Comparison of ENCODE assay signal across 10 cellular contexts in the genomic region with DNA sequence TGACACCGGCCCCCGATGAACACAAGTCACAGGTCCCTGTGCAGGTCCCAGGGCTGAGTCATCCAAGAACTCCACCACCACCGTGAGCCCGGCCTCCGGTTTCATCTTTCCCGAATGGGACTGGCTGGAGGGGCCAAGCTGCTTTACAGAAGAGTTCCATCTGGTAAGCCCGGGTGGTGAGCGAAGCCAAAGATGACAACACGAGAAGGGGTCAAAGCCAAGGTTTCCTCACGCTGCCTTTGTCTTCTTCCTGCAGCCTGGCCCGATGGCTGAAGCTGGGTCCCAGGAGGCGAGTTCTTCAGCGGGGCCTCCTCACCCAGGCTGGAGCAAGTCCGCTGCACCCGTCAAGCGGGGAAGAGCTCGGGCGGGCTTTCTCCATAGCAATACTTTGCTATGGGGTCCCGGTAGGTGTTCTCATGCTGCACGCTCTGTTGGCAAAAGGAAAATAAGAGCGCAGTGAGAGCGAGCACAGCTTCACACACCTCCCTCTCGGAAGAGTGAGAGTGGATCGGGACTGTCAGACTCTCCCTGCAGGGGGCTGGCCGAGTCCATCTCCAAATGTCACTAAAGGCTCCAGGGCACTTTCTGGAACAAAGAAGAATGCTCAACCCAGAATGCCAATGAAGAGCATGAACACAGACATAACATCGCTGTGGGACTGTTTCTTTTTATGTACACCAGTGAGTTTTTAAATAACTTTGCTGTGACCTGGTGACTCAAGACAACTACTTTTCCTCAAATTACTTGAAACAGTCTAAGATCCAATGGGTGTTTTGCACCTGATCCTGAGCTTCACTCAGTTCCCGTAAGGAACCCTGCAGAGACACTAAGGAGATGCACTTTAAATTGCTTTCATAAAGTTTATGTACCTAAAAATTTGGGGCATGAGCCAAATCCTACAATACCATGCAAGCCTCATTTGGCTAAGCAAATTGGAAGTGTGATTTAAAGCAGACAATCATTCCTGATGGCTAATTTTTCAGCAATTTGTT. TPM values are rescaled to one million over a fixed set of nuclear protein-coding genes. Genes with fewer than 3 reads are reported as not detected.
DNase-seq lines count a peak whose midpoint lies in the region; ATAC-seq and TF ChIP-seq lines count a peak whose summit lies in the region.
"Had no signal": no experiment of that assay in that cellular context is flagged by ENCODE, and none has a peak within 500 bp of the region (broad histone marks: within the 10 kb centered on the region; RNA-seq: fewer than 3 reads in every experiment).

No MANE protein-coding gene starts in this region.

- no peak overlapping the region for H3K14ac ChIP-seq in trophoblast cell (ENCODE audit: low read length)

- no peak overlapping the region for H3K4ac ChIP-seq in trophoblast cell (ENCODE audit: low read depth, low read length)

- H3K79me2 ChIP-seq in trophoblast cell (ENCODE audit: control insufficient read depth, insufficient read depth, low read length, poor library complexity) = peaks cover 2% of the 10 kb centered on the region

- H3K9me3 ChIP-seq in trophoblast cell (ENCODE audit: insufficient read depth, low read depth, low read length) = no peaks in the 10 kb centered on the region

- WGBS in trophoblast cell (ENCODE audit: extremely low coverage, insufficient coverage, insufficient read length) = no CpG with 5 or more reads among the region's 27 CpGs

- peaks cover 37% of the 10 kb centered on the region for H3K4me1 Mint-ChIP-seq in HFFc6 (ENCODE audit: low read depth)
- H3K4me1 Mint-ChIP-seq in chondrocyte (ENCODE audit: low read depth) = peaks cover 43% of the 10 kb centered on the region
- peaks cover 5% of the 10 kb centered on the region for H3K4me1 Mint-ChIP-seq in stimulated activated naive CD8-positive, alpha-beta T cell treated with anti-CD3 and anti-CD28 coated beads, Interleukin-15, amount 100 ng/mL, for 72 hours
- H3K4me1 Mint-ChIP-seq in activated T-helper 1 cell treated with anti-CD3 and anti-CD28 coated beads, Interleukin-12 subunit alpha, Interleukin-12 subunit beta, Interleukin-2, Interleukin-4 antibody, amounts not matched to agents 30 ng/mL and 10 ng/mL and 1 ng/mL, durations not matched to agents 14 hours and 24 hours and 36 hours (ENCODE audit: low read depth) = peaks cover 7% of the 10 kb centered on the region

- no peaks in the 10 kb centered on the region for H3K27me3 ChIP-seq in trophoblast cell (ENCODE audit: insufficient read depth, low read length)

- no peak overlapping the region for H2AFZ ChIP-seq in trophoblast cell (ENCODE audit: insufficient read depth, low read length, poor library complexity)

- H3K9ac ChIP-seq in trophoblast cell (ENCODE audit: low read length) = no peak overlapping the region

- H3K36me3 Mint-ChIP-seq in HFFc6 (ENCODE audit: low read depth) = peaks cover 13% of the 10 kb centered on the region
- peaks cover 20% of the 10 kb centered on the region for H3K36me3 Mint-ChIP-seq in chondrocyte (ENCODE audit: low read depth)
- peaks cover 32% of the 10 kb centered on the region for H3K36me3 Mint-ChIP-seq in activated T-helper 1 cell treated with anti-CD3 and anti-CD28 coated beads, Interleukin-12 subunit alpha, Interleukin-12 subunit beta, Interleukin-2, Interleukin-4 antibody, amounts not matched to agents 30 ng/mL and 10 ng/mL and 1 ng/mL, durations not matched to agents 14 hours and 24 hours and 36 hours (ENCODE audit: low read depth)

- no peak overlapping the region for H2BK120ac ChIP-seq in trophoblast cell (ENCODE audit: insufficient read depth, low read length, poor library complexity)

- H2AK5ac ChIP-seq in trophoblast cell (ENCODE audit: low read length) = no peak overlapping the region

- no peak for ATAC-seq in stimulated activated naive CD8-positive, alpha-beta T cell treated with anti-CD3 and anti-CD28 coated beads, Interleukin-15, amount 100 ng/mL, for 72 hours

- H3K18ac ChIP-seq in trophoblast cell (ENCODE audit: low read length) = no peak overlapping the region

- no peaks in the 10 kb centered on the region for H3K4me1 ChIP-seq in trophoblast cell (ENCODE audit: control insufficient read depth in 1 of 2, insufficient read depth in 2 of 2, low read length in 2 of 2)

- H3K27ac Mint-ChIP-seq in HFFc6 (peak overlapping the region; percentile 58; the same call in 1 of the 2 replicates), chondrocyte (ENCODE audit: unreplicated experiment) (peak overlapping the region; percentile 82)
- peak overlapping the region in 1 of 2 donors; percentile 61 for H3K27ac Mint-ChIP-seq in stimulated activated naive CD8-positive, alpha-beta T cell treated with anti-CD3 and anti-CD28 coated beads, Interleukin-15, amount 100 ng/mL, for 72 hours
- no peak overlapping the region for H3K27ac Mint-ChIP-seq in activated T-helper 1 cell treated with anti-CD3 and anti-CD28 coated beads, Interleukin-12 subunit alpha, Interleukin-12 subunit beta, Interleukin-2, Interleukin-4 antibody, amounts not matched to agents 30 ng/mL and 10 ng/mL and 1 ng/mL, durations not matched to agents 14 hours and 24 hours and 36 hours

- H3K27me3 Mint-ChIP-seq in HFFc6 (ENCODE audit: insufficient read depth) (no peaks in the 10 kb centered on the region), chondrocyte (ENCODE audit: low read depth) (no peaks in the 10 kb centered on the region)
- H3K27me3 Mint-ChIP-seq in stimulated activated naive CD8-positive, alpha-beta T cell treated with anti-CD3 and anti-CD28 coated beads, Interleukin-15, amount 100 ng/mL, for 72 hours = no peaks in the 10 kb centered on the region
- no peaks in the 10 kb centered on the region for H3K27me3 Mint-ChIP-seq in activated T-helper 1 cell treated with anti-CD3 and anti-CD28 coated beads, Interleukin-12 subunit alpha, Interleukin-12 subunit beta, Interleukin-2, Interleukin-4 antibody, amounts not matched to agents 30 ng/mL and 10 ng/mL and 1 ng/mL, durations not matched to agents 14 hours and 24 hours and 36 hours (ENCODE audit: insufficient read depth)

- H3K27ac ChIP-seq in trophoblast cell (ENCODE audit: low read depth, low read length) = no peak overlapping the region

- no peak overlapping the region for H2BK5ac ChIP-seq in trophoblast cell (ENCODE audit: low read depth, low read length, poor library complexity)

- no peak overlapping the region for H4K8ac ChIP-seq in trophoblast cell (ENCODE audit: low read depth, low read length)

- no peak overlapping the region for H4K91ac ChIP-seq in trophoblast cell (ENCODE audit: low read depth, low read length)

- H2BK12ac ChIP-seq in trophoblast cell (ENCODE audit: low read length) = no peak overlapping the region

- no peak for DNase-seq in HFFc6
- no peak for DNase-seq in chondrocyte (ENCODE audit: low spot score)
- DNase-seq in left kidney (ENCODE audit: low read depth, low spot score) = peak; percentile 91
- DNase-seq in stromal cell of bone marrow (ENCODE audit: low read depth) = peak; percentile 25
- DNase-seq in stimulated activated naive CD8-positive, alpha-beta T cell treated with anti-CD3 and anti-CD28 coated beads, Interleukin-15, amount 100 ng/mL, for 72 hours = no peak
- DNase-seq in activated T-helper 1 cell treated with anti-CD3 and anti-CD28 coated beads, Interleukin-12 subunit alpha, Interleukin-12 subunit beta, Interleukin-2, Interleukin-4 antibody, amounts not matched to agents 30 ng/mL and 10 ng/mL and 1 ng/mL, durations not matched to agents 14 hours and 24 hours and 36 hours (ENCODE audit: low spot score) = no peak
- no peak for DNase-seq in NCI-H2081 treated with DMSO at 0.1 percent for 48 hours (lab: John Stamatoyannopoulos, UW)
- DNase-seq in trophoblast cell = no peak
- DNase-seq: NCI-H524 treated with DMSO at 0.1 percent for 48 hours had no signal

- TF ChIP-seq CTCF in HFFc6 (IDR thresholded peaks at IDR 0.05) (no peak), chondrocyte (IDR thresholded peaks at IDR 0.05) (peak; percentile 23)

- no peak overlapping the region for H3K4me2 ChIP-seq in trophoblast cell (ENCODE audit: low read length)

- no peak overlapping the region for H4K12ac ChIP-seq in trophoblast cell (ENCODE audit: low read depth, low read length)

- H3K79me1 ChIP-seq in trophoblast cell (ENCODE audit: low read length) = no peaks in the 10 kb centered on the region

- no peak overlapping the region for H3K23ac ChIP-seq in trophoblast cell (ENCODE audit: low read length)

- H3K4me3 ChIP-seq in trophoblast cell (ENCODE audit: low read depth, low read length) = no peak overlapping the region

- intact Hi-C loops in activated T-helper 1 cell treated with anti-CD3 and anti-CD28 coated beads, Interleukin-12 subunit alpha, Interleukin-12 subunit beta, Interleukin-2, Interleukin-4 antibody, amounts not matched to agents 30 ng/mL and 10 ng/mL and 1 ng/mL, durations not matched to agents 14 hours and 24 hours and 36 hours (cut with micrococcal nuclease) = no loop called here

- no peak overlapping the region for H3K4me3 Mint-ChIP-seq in HFFc6
- H3K4me3 Mint-ChIP-seq in chondrocyte (ENCODE audit: unreplicated experiment) = peak overlapping the region; percentile 57
- no peak overlapping the region for H3K4me3 Mint-ChIP-seq in stimulated activated naive CD8-positive, alpha-beta T cell treated with anti-CD3 and anti-CD28 coated beads, Interleukin-15, amount 100 ng/mL, for 72 hours
- no peak overlapping the region for H3K4me3 Mint-ChIP-seq in activated T-helper 1 cell treated with anti-CD3 and anti-CD28 coated beads, Interleukin-12 subunit alpha, Interleukin-12 subunit beta, Interleukin-2, Interleukin-4 antibody, amounts not matched to agents 30 ng/mL and 10 ng/mL and 1 ng/mL, durations not matched to agents 14 hours and 24 hours and 36 hours
- H3K4me3 Mint-ChIP-seq: mesothelial cell of epicardium had no signal

- no peaks in the 10 kb centered on the region for H3K9me3 Mint-ChIP-seq in HFFc6
- no peaks in the 10 kb centered on the region for H3K9me3 Mint-ChIP-seq in chondrocyte (ENCODE audit: low read depth)
- no peaks in the 10 kb centered on the region for H3K9me3 Mint-ChIP-seq in stimulated activated naive CD8-positive, alpha-beta T cell treated with anti-CD3 and anti-CD28 coated beads, Interleukin-15, amount 100 ng/mL, for 72 hours
- no peaks in the 10 kb centered on the region for H3K9me3 Mint-ChIP-seq in activated T-helper 1 cell treated with anti-CD3 and anti-CD28 coated beads, Interleukin-12 subunit alpha, Interleukin-12 subunit beta, Interleukin-2, Interleukin-4 antibody, amounts not matched to agents 30 ng/mL and 10 ng/mL and 1 ng/mL, durations not matched to agents 14 hours and 24 hours and 36 hours
- H3K9me3 Mint-ChIP-seq: mesothelial cell of epicardium had no signal

- H3K36me3 ChIP-seq in trophoblast cell (ENCODE audit: control insufficient read depth in 1 of 2, insufficient read depth in 2 of 2, low read length in 2 of 2) = peaks cover 24 to 40% of the 10 kb centered on the region in 2 experiments

RNA-seq across cellular contexts. Expression of a gene that starts 20.1 kb away (rescaled TPM):
- total RNA-seq in HFFc6 (2021; fragmentation: NEBNext Ultra II Directional; extraction: Animal tissue kit (Norgen Biotek cat#: 25700)) = 10 to 100 TPM; 29.3 to 39.5 (median 35.8) TPM
- 31.4 to 37.3 TPM (median 35.5 TPM) in 3 replicates for total RNA-seq in chondrocyte
- total RNA-seq in activated T-helper 1 cell treated with anti-CD3 and anti-CD28 coated beads, Interleukin-12 subunit alpha, Interleukin-12 subunit beta, Interleukin-2, Interleukin-4 antibody, amounts not matched to agents 30 ng/mL and 10 ng/mL and 1 ng/mL, durations not matched to agents 14 hours and 24 hours and 36 hours = 31.0 and 39.0 TPM in 2 replicates
- polyA plus RNA-seq in trophoblast cell (2013) = 29.2 and 31.0 TPM in 2 replicates

RNA-seq across cellular contexts. Expression of a gene that starts 20.4 kb away (rescaled TPM):
- total RNA-seq in HFFc6 (2021; fragmentation: NEBNext Ultra II Directional; extraction: Animal tissue kit (Norgen Biotek cat#: 25700)) = 10 to 100 TPM in 4 of 6 experiments, 1 to 10 TPM in 2; 7.1 to 12.0 (median 11.2) TPM
- 5.1 to 9.8 TPM (median 6.6 TPM) in 3 replicates for total RNA-seq in chondrocyte
- 8.0 and 11.8 TPM in 2 replicates for total RNA-seq in activated T-helper 1 cell treated with anti-CD3 and anti-CD28 coated beads, Interleukin-12 subunit alpha, Interleukin-12 subunit beta, Interleukin-2, Interleukin-4 antibody, amounts not matched to agents 30 ng/mL and 10 ng/mL and 1 ng/mL, durations not matched to agents 14 hours and 24 hours and 36 hours
- polyA plus RNA-seq in trophoblast cell (2013) = 3.4 and 3.7 TPM in 2 replicates

Comparison
In these comparisons a context has a peak if more than half of its experiments do, and no peak if none do; other contexts are left out.
1. DNase-seq: peak in left kidney (single experiment) and stromal cell of bone marrow (single experiment); none in HFFc6 (single experiment), chondrocyte (single experiment), stimulated activated naive CD8-positive, alpha-beta T cell treated with anti-CD3 and anti-CD28 coated beads, Interleukin-15, amount 100 ng/mL, for 72 hours (0 of 2), activated T-helper 1 cell treated with anti-CD3 and anti-CD28 coated beads, Interleukin-12 subunit alpha, Interleukin-12 subunit beta, Interleukin-2, Interleukin-4 antibody, amounts not matched to agents 30 ng/mL and 10 ng/mL and 1 ng/mL, durations not matched to agents 14 hours and 24 hours and 36 hours (single experiment), NCI-H2081 treated with DMSO at 0.1 percent for 48 hours (single experiment) and trophoblast cell (0 of 2).